ENCODE assay signal across 30 cellular contexts in the genomic region with DNA sequence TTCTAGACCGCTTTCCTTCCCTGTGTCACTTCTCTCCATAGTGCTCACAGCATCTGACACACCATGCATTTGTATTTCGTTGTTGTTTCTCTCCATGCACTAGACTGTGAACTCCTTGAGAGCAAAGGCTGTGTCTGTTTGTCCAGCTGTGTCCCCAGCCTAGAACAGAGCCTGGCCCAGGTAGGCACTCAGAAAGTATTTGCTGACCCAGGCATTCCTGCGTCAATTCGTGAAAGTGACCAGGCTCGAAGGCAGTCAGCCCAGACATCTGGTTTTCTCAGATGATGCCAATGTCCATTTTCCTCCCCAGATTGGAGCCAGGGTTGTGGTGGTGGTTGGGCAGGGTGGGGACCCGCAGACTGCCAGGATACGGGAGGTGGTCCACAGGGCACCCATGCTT.
"Had no signal": no experiment of that assay in that cellular context is flagged by ENCODE, and none has a peak within 500 bp of the region (broad histone marks: within the 10 kb centered on the region; RNA-seq: fewer than 3 reads in every experiment).

No MANE protein-coding gene starts in this region.

- DNase-seq: head of caudate nucleus; hypothalamus; immature natural killer cell; left ventricle myocardium inferior; midbrain; mucosa of descending colon; naive thymus-derived CD4-positive, alpha-beta T cell; nucleus accumbens; pancreas; posterior cingulate gyrus; retina; right cardiac atrium; stimulated activated CD4-positive, alpha-beta T cell treated with anti-CD3 and anti-CD28 coated beads, Interleukin-1b, Interleukin-23, amount 100 ng/mL, for 48 hours; stimulated activated CD4-positive, alpha-beta T cell treated with anti-CD3 and anti-CD28 coated beads, Interleukin-2, amount 100 ng/mL, for 48 hours; stimulated activated CD4-positive, alpha-beta T cell treated with anti-CD3 and anti-CD28 coated beads, Interleukin-4, amount 100 ng/mL, for 4 hours; stimulated activated CD8-positive, alpha-beta memory T cell treated with anti-CD3 and anti-CD28 coated beads, Interleukin-4, amount 100 ng/mL, for 48 hours; stimulated activated naive B cell treated with anti-CD40 and anti-IgM and Interleukin-4, amounts not matched to agents 10 μg/mL and 1 μg/mL and 100 μg/mL, for 72 hours; stimulated activated naive CD8-positive, alpha-beta T cell treated with anti-CD3 and anti-CD28 coated beads, Interleukin-15, Interleukin-2, amounts not matched to agents 100 U/mL and 50 U/mL, for 24 hours; stomach; tibial artery; trophoblast cell; upper lobe of right lung; uterus had no signal

- FAIRE-seq: islet of Langerhans, pancreas had no signal

- H3K27me3 ChIP-seq: pancreas, upper lobe of right lung, uterus had no signal

- H3K4me1 ChIP-seq: left ventricle myocardium inferior, pancreas, prostate gland, stomach, suprapubic skin, tibial artery, upper lobe of right lung, uterus had no signal

- H3K36me3 ChIP-seq: left ventricle myocardium inferior, pancreas, prostate gland, stomach, suprapubic skin, thoracic aorta, tibial artery, upper lobe of right lung, uterus had no signal

- H3K4me2 ChIP-seq: smooth muscle cell had no signal

- H3K27ac ChIP-seq: left ventricle myocardium inferior, pancreas, prostate gland, stomach, suprapubic skin, thoracic aorta, tibial artery, upper lobe of right lung, uterus had no signal

- ATAC-seq: mucosa of descending colon; naive thymus-derived CD4-positive, alpha-beta T cell; natural killer cell treated with Interleukin-12 subunit alpha and Interleukin-12 subunit beta and Interleukin-15 and Interleukin-18, amount 100 ng/mL, for 72 hours; pancreas; right cardiac atrium; stimulated activated naive B cell treated with anti-CD40 and anti-IgM and Interleukin-4, amounts not matched to agents 10 μg/mL and 1 μg/mL and 100 μg/mL, for 72 hours; stimulated activated naive CD8-positive, alpha-beta T cell treated with anti-CD3 and anti-CD28 coated beads, Interleukin-15, Interleukin-2, amounts not matched to agents 100 U/mL and 50 U/mL, for 24 hours; upper lobe of right lung had no signal

- H3K9me3 ChIP-seq: left ventricle myocardium inferior, mucosa of descending colon, pancreas, prostate gland, stomach, suprapubic skin, thoracic aorta, tibial artery, upper lobe of right lung, uterus had no signal

- H3K4me3 ChIP-seq: left ventricle myocardium inferior, lung, mucosa of descending colon, pancreas, prostate gland, smooth muscle cell, stomach, suprapubic skin, thoracic aorta, tibial artery, upper lobe of right lung, uterus had no signal
